ENCODE assay signal across 8 cellular contexts in genomic region chrX:71859637-71860036, GRCh38. TPM values are rescaled to one million over a fixed set of nuclear protein-coding genes. Genes with fewer than 3 reads are reported as not detected.
DNase-seq lines count a peak whose midpoint lies in the region; ATAC-seq and TF ChIP-seq lines count a peak whose summit lies in the region.

No MANE protein-coding gene starts in this region.

- H3K4me1 ChIP-seq in heart left ventricle, result no peaks in the 10 kb centered on the region
- no peaks in the 10 kb centered on the region for H3K4me1 ChIP-seq in gastroesophageal sphincter

- no peak for DNase-seq in heart left ventricle
- no peak for DNase-seq in cardiac septum (ENCODE audit: low spot score)
- DNase-seq in NB4 (ENCODE audit: low read depth), result peak; percentile 36
- peak; percentile 27 for DNase-seq in activated CD4-positive, alpha-beta T cell treated with anti-CD3 and anti-CD28 coated beads, Interleukin-2, amount 50 U/mL, for 1 hour
- DNase-seq in stimulated activated CD4-positive, alpha-beta T cell treated with anti-CD3 and anti-CD28 coated beads, Interleukin-2, amount 100 ng/mL, for 24 hours, result peak; percentile 26
- no peak for DNase-seq in AG08396 (ENCODE audit: low spot score)

- H3K4me3 ChIP-seq in heart left ventricle, result no peak overlapping the region
- H3K4me3 ChIP-seq in NB4 (ENCODE audit: low read depth, low read length), result no peak overlapping the region
- H3K4me3 ChIP-seq in gastroesophageal sphincter, result no peak overlapping the region

- H3K36me3 ChIP-seq in heart left ventricle (no peaks in the 10 kb centered on the region), gastroesophageal sphincter (no peaks in the 10 kb centered on the region)

- ATAC-seq in heart left ventricle (no peak), gastroesophageal sphincter (no peak), GM21717 (IDR thresholded peaks at IDR 0.05; ENCODE audit: unreplicated experiment) (no peak)

- no peak for TF ChIP-seq POLR2A in heart left ventricle (IDR thresholded peaks at IDR 0.05)
- no peak for TF ChIP-seq POLR2A in NB4 (IDR thresholded peaks at IDR 0.05; ENCODE audit: extremely low read depth, insufficient read length)
- no peak for TF ChIP-seq POLR2A in gastroesophageal sphincter (IDR thresholded peaks at IDR 0.05)

- H3K9me3 ChIP-seq in heart left ventricle, result no peaks in the 10 kb centered on the region
- no peaks in the 10 kb centered on the region for H3K9me3 ChIP-seq in gastroesophageal sphincter

- H3K27me3 ChIP-seq in heart left ventricle, result peaks cover 0 to 17% (median 0%) of the 10 kb centered on the region in 9 donors
- H3K27me3 ChIP-seq in gastroesophageal sphincter, result no peaks in the 10 kb centered on the region

- intact Hi-C loops in heart left ventricle (cut with DNase I) (no loop called here), cardiac septum (cut with DNase I) (no loop called here)

- TF ChIP-seq EP300 in gastroesophageal sphincter (IDR thresholded peaks at IDR 0.05), result no peak

- TF ChIP-seq CTCF in heart left ventricle (IDR thresholded peaks at IDR 0.05), result peak; percentile 32 to 63 (median 49)
- TF ChIP-seq CTCF in NB4 (IDR thresholded peaks at IDR 0.05; ENCODE audit: low read depth, low read length), result peak; percentile 22
- peak; percentile 8 to 62 (median 27) for TF ChIP-seq CTCF in gastroesophageal sphincter (IDR thresholded peaks at IDR 0.05)

- WGBS in heart left ventricle, 4 donors, result 2 to 9% (median 5%) methylated on average over 3 of the region's 3 CpGs
- 0 to 10% methylated on average over 3 of the region's 3 CpGs for WGBS in gastroesophageal sphincter (ENCODE audit: low coverage in 1 of 2), 2 donors

- H3K27ac ChIP-seq in heart left ventricle (no peak overlapping the region), gastroesophageal sphincter (no peak overlapping the region)

RNA-seq across cellular contexts. Expression of gene NHSL2, which starts 51.0 kb away (rescaled TPM):
- total RNA-seq in heart left ventricle (10 to 100 TPM in 2 of 9 donors, 1 to 10 TPM in 7; 3.1 to 14.0 (median 5.8) TPM), cardiac septum (6.7 TPM), gastroesophageal sphincter (10 to 100 TPM; 10.4 to 35.8 (median 13.9) TPM)
- polyA plus RNA-seq in heart left ventricle, result 1 to 10 TPM; 1.8 to 2.4 TPM

Comparison
In these comparisons a context has a peak if more than half of its experiments do, and no peak if none do; other contexts are left out.
1. DNase-seq: peak in NB4 (single experiment), activated CD4-positive, alpha-beta T cell treated with anti-CD3 and anti-CD28 coated beads, Interleukin-2, amount 50 U/mL, for 1 hour (single experiment) and stimulated activated CD4-positive, alpha-beta T cell treated with anti-CD3 and anti-CD28 coated beads, Interleukin-2, amount 100 ng/mL, for 24 hours (2 of 2); none in heart left ventricle (0 of 5), cardiac septum (single experiment) and AG08396 (single experiment).
2. Peak in every context shown above with its lines, with median percentiles within 50 percentile points of each other: CTCF ChIP-seq.